ENCODE assay signal across 19 cellular contexts in the genomic region with DNA sequence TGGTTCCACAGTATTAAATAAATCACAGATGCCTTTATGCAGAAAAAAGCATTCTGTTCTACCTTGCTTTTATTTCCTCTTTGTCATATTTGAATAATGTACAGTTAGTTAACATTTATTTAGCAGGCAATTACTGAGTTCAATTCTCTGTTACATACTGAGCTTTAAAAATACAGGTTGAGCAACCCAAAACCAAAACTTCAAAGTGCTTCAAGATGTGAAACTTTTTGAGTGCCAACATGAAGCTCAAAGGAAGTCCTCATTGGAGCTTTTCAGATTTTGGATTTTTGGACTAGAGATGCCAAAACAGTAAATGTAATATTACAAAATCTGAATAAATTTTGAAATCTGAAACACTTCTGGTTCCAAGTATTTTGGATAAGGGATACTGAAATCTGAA. TPM values are rescaled to one million over a fixed set of nuclear protein-coding genes. Genes with fewer than 3 reads are reported as not detected.
DNase-seq lines count a peak whose midpoint lies in the region; ATAC-seq and TF ChIP-seq lines count a peak whose summit lies in the region.
"Had no signal": no experiment of that assay in that cellular context is flagged by ENCODE, and none has a peak within 500 bp of the region (broad histone marks: within the 10 kb centered on the region; RNA-seq: fewer than 3 reads in every experiment).

No MANE protein-coding gene starts in this region.

- TF ChIP-seq EP300 in esophagus muscularis mucosa (IDR thresholded peaks at IDR 0.05), result no peak

- H3K36me3 ChIP-seq in GM23248 (ENCODE audit: low read depth) (peaks cover 32% of the 10 kb centered on the region; the same call in 1 of the 2 replicates), esophagus muscularis mucosa (peaks cover 12 to 77% (median 37%) of the 10 kb centered on the region in 4 donors)

- TF ChIP-seq CTCF in AG10803 (conservative IDR thresholded peaks at IDR 0.05; ENCODE audit: low read length), result no peak
- TF ChIP-seq CTCF in esophagus muscularis mucosa (IDR thresholded peaks at IDR 0.05), result no peak

- H4K20me1 ChIP-seq in GM23248 (ENCODE audit: insufficient read depth), result no peaks in the 10 kb centered on the region
- H4K20me1 ChIP-seq: BLaER1 treated with 17β-estradiol and CSF1 and Interleukin-3, amounts not matched to agents 10 nM and 100 nM had no signal

- DNase-seq in AG10803 (ENCODE audit: low read depth) (peak; percentile 72), GM23248 (peak; percentile 33), dedifferentiated amniotic fluid mesenchymal stem cell (ENCODE audit: extremely low spot score) (peak; percentile 42), left lobe of liver (ENCODE audit: low spot score) (no peak), SHP77 treated with DMSO at 0.1 percent for 48 hours (lab: John Stamatoyannopoulos, UW) (no peak), DMS 273 (lab: John Stamatoyannopoulos, UW; ENCODE audit: unreplicated experiment) (no peak), esophagus muscularis mucosa (ENCODE audit: extremely low spot score) (no peak)
- DNase-seq: DMS79 treated with DMSO at 0.1 percent for 48 hours, HCEC 1CT, NCI-H1105, NCI-H1694 treated with DMSO at 0.1 percent for 48 hours, NCI-H510A, NCI-H774, RPMI8226, SJCRH30 had no signal

- H3K9me3 ChIP-seq in GM23248 (ENCODE audit: low read depth) (no peaks in the 10 kb centered on the region), esophagus muscularis mucosa (no peaks in the 10 kb centered on the region)
- H3K9me3 ChIP-seq: A549, SJCRH30 had no signal

- peak; percentile 27 for ATAC-seq in left lobe of liver
- ATAC-seq in HG02759 (IDR thresholded peaks at IDR 0.05; ENCODE audit: unreplicated experiment), result no peak
- ATAC-seq: A549, GM23338 had no signal

- H3K9ac ChIP-seq in GM23248, result no peak overlapping the region
- H3K9ac ChIP-seq: BLaER1 treated with 17β-estradiol and CSF1 and Interleukin-3, amounts not matched to agents 10 nM and 100 nM had no signal

- H2AFZ ChIP-seq in GM23248, result no peak overlapping the region
- H2AFZ ChIP-seq: GM23338 had no signal

- in situ Hi-C loops in GM23248 (cut with MboI), result no loop called here

- H3K27ac ChIP-seq in GM23248, result no peak overlapping the region
- H3K27ac ChIP-seq in esophagus muscularis mucosa (replicated peaks in 1 of 4), result no peak overlapping the region
- H3K27ac ChIP-seq: A549; BLaER1 treated with 17β-estradiol and CSF1 and Interleukin-3, amounts not matched to agents 10 nM and 100 nM; SJCRH30 had no signal

- peaks cover 42% of the 10 kb centered on the region for H3F3A ChIP-seq in GM23248 (ENCODE audit: insufficient read depth)

- H3K27me3 ChIP-seq in GM23248 (replicated peaks; ENCODE audit: insufficient read depth) (no peaks in the 10 kb centered on the region), esophagus muscularis mucosa (no peaks in the 10 kb centered on the region)
- H3K27me3 ChIP-seq: BLaER1 treated with 17β-estradiol and CSF1 and Interleukin-3, amounts not matched to agents 10 nM and 100 nM; SJCRH30 had no signal

- intact Hi-C loops in esophagus muscularis mucosa (cut with DNase I), result no loop called here

- no peaks in the 10 kb centered on the region for H3K9me2 ChIP-seq in GM23248 (ENCODE audit: insufficient read depth)

- H3K4me1 ChIP-seq in GM23248 (ENCODE audit: insufficient read depth) (peaks cover 29% of the 10 kb centered on the region), esophagus muscularis mucosa (peaks cover 0 to 4% (median 1%) of the 10 kb centered on the region in 4 donors)
- H3K4me1 ChIP-seq: SJCRH30 had no signal

- H3K4me3 ChIP-seq in AG10803 (ENCODE audit: low read length) (no peak overlapping the region), GM23248 (no peak overlapping the region), esophagus muscularis mucosa (no peak overlapping the region)
- H3K4me3 ChIP-seq: A549; BLaER1 treated with 17β-estradiol and CSF1 and Interleukin-3, amounts not matched to agents 10 nM and 100 nM; GM23338; SJCRH30 had no signal

- H3K4me2 ChIP-seq in GM23248 (ENCODE audit: unreplicated experiment), result no peak overlapping the region
- H3K4me2 ChIP-seq: A549; BLaER1 treated with 17β-estradiol and CSF1 and Interleukin-3, amounts not matched to agents 10 nM and 100 nM; GM23338 had no signal

- peaks cover 21% of the 10 kb centered on the region for H3K79me2 ChIP-seq in GM23248 (ENCODE audit: insufficient read depth)

- TF ChIP-seq POLR2A in esophagus muscularis mucosa (IDR thresholded peaks at IDR 0.05; ENCODE audit: low read depth), result no peak

RNA-seq across cellular contexts. Expression of a gene that starts 54.1 kb away (rescaled TPM):
- total RNA-seq in GM23248 (2014; rRNA removed; shearing (Covaris generic)), result 28.1 and 40.1 TPM in 2 replicates
- polyA plus RNA-seq in GM23248 (2016; fragmentation: Nextera tagmentation; extraction: Ambion mirVana), result 33.4 and 36.1 TPM in 2 replicates
- total RNA-seq in left lobe of liver (26.5 TPM), esophagus muscularis mucosa (10 to 100 TPM; 39.9 to 43.4 (median 42.1) TPM)

RNA-seq across cellular contexts. Expression of a gene that starts 54.3 kb away (rescaled TPM):
- 22.5 and 23.1 TPM in 2 replicates for total RNA-seq in GM23248 (2014; rRNA removed; shearing (Covaris generic))
- 25.2 and 25.9 TPM in 2 replicates for polyA plus RNA-seq in GM23248 (2016; fragmentation: Nextera tagmentation; extraction: Ambion mirVana)
- total RNA-seq in left lobe of liver, result 8.0 TPM
- total RNA-seq in esophagus muscularis mucosa, result 10 to 100 TPM; 30.0 to 36.9 (median 35.6) TPM

Comparison
In these comparisons a context has a peak if more than half of its experiments do, and no peak if none do; other contexts are left out.
1. DNase-seq: peak in AG10803 (single experiment), GM23248 (single experiment) and dedifferentiated amniotic fluid mesenchymal stem cell (single experiment); none in left lobe of liver (single experiment), SHP77 treated with DMSO at 0.1 percent for 48 hours (single experiment), DMS 273 (single experiment) and esophagus muscularis mucosa (single experiment).